Comparison of ENCODE assay signal across 24 cellular contexts in genomic region chr2:71666094-71666474, GRCh38.
"Had no signal": no experiment of that assay in that cellular context is flagged by ENCODE, and none has a peak within 500 bp of the region (broad histone marks: within the 10 kb centered on the region; RNA-seq: fewer than 3 reads in every experiment).

No MANE protein-coding gene starts in this region.

- H3K4me1 ChIP-seq: gastroesophageal sphincter, left ventricle myocardium inferior, lower lobe of right lung, pancreas, right atrium auricular region, testis, tibial artery had no signal

- H3K27ac ChIP-seq: dorsolateral prefrontal cortex, epithelial cell of prostate, gastroesophageal sphincter, hepatocyte, left ventricle myocardium inferior, lower lobe of right lung, pancreas, right atrium auricular region, skin epidermis, spleen, testis, tibial artery had no signal

- H3K36me3 ChIP-seq: pancreas had no signal

- H3K4me3 ChIP-seq: dorsolateral prefrontal cortex, gastroesophageal sphincter, heart left ventricle, hepatocyte, left ventricle myocardium inferior, lower lobe of right lung, pancreas, right atrium auricular region, skin epidermis, spleen, testis, tibial artery had no signal

- H3K9me3 ChIP-seq: gastroesophageal sphincter, heart left ventricle, left ventricle myocardium inferior, lower lobe of right lung, pancreas, right atrium auricular region, spleen, testis, tibial artery had no signal

- ATAC-seq: esophagus mucosa; gastroesophageal sphincter; lower lobe of right lung; natural killer cell; pancreas; sciatic nerve; stimulated activated memory B cell treated with anti-CD40 and anti-IgM and Interleukin-4, amounts not matched to agents 10 μg/mL and 1 μg/mL and 100 μg/mL, for 72 hours; stimulated activated naive CD8-positive, alpha-beta T cell treated with anti-CD3 and anti-CD28 coated beads, Interleukin-15, Interleukin-2, amounts not matched to agents 100 U/mL and 50 U/mL, for 24 hours had no signal

- DNase-seq: dorsolateral prefrontal cortex; effector CD4-positive, alpha-beta T cell; foreskin fibroblast; kidney glomerular epithelial cell; left ventricle myocardium inferior; lower lobe of right lung; natural killer cell; occipital lobe; spleen; stimulated activated CD4-positive, alpha-beta T cell treated with anti-CD3 and anti-CD28 coated beads, Interleukin-4, amount 100 ng/mL, for 4 hours; stimulated activated naive CD8-positive, alpha-beta T cell treated with anti-CD3 and anti-CD28 coated beads, Interleukin-15, Interleukin-2, amounts not matched to agents 100 U/mL and 50 U/mL, for 24 hours; substantia nigra; tibial artery had no signal

- H3K27me3 ChIP-seq: dorsolateral prefrontal cortex, gastroesophageal sphincter, heart left ventricle, hepatocyte, pancreas, right atrium auricular region, spleen, testis, tibial artery had no signal
